29 cellular contexts compared by ENCODE assay signal in genomic region chr14:86665975-86666374, GRCh38.
"Had no signal": no experiment of that assay in that cellular context is flagged by ENCODE, and none has a peak within 500 bp of the region (broad histone marks: within the 10 kb centered on the region; RNA-seq: fewer than 3 reads in every experiment).

No MANE protein-coding gene starts in this region.

- H3K27me3 ChIP-seq: adrenal gland, ascending aorta, body of pancreas, brain microvascular endothelial cell, breast epithelium, cardiac muscle cell had no signal

- H3K4me3 ChIP-seq: adrenal gland, ascending aorta, body of pancreas, breast epithelium, cardiac muscle cell had no signal

- DNase-seq: activated effector memory CD4-positive, alpha-beta T cell treated with anti-CD3 and anti-CD28 coated beads, Interleukin-2, amount 50 U/mL, for 16 hours; activated effector memory CD4-positive, alpha-beta T cell treated with Interleukin-2 at 50 U/mL for 16 hours; activated gamma-delta T cell; activated gamma-delta T cell treated with Interleukin-2 at 50 U/mL for 16 hours; activated naive CD4-positive, alpha-beta T cell; activated naive CD4-positive, alpha-beta T cell treated with anti-CD3 and anti-CD28 coated beads for 36 hours; activated naive CD4-positive, alpha-beta T cell treated with anti-CD3 and anti-CD28 coated beads, Interleukin-2, amount 10 ng/mL, durations not matched to agents 7 days and 5 days; activated naive CD4-positive, alpha-beta T cell treated with anti-CD3 and anti-CD28 coated beads, Interleukin-2, amount 50 U/mL, for 16 hours; activated naive CD4-positive, alpha-beta T cell treated with Interleukin-2 at 50 U/mL for 16 hours; activated naive CD8-positive, alpha-beta T cell treated with anti-CD3 and anti-CD28 coated beads for 36 hours; activated naive CD8-positive, alpha-beta T cell treated with anti-CD3 and anti-CD28 coated beads, Interleukin-2, amount 10 ng/mL, durations not matched to agents 7 days and 5 days; activated naive CD8-positive, alpha-beta T cell treated with anti-CD3 and anti-CD28 coated beads, Interleukin-2, amount 50 U/mL, for 24 hours; activated T-cell treated with anti-CD3 and anti-CD28 coated beads, Interleukin-2, amount 50 U/mL, for 24 hours; activated T-cell treated with anti-CD3 and anti-CD28 coated beads, Interleukin-2, amount 50 U/mL, for 4 hours; activated T-cell treated with anti-CD3 and anti-CD28 coated beads, Interleukin-2, amount 50 U/mL, for 48 hours; activated T-cell treated with anti-CD3 and anti-CD28 coated beads, Interleukin-2, amount 50 U/mL, for 72 hours; adrenal gland; amniotic stem cell; amygdala; anterior cingulate cortex; aorta; body of pancreas; brain microvascular endothelial cell; caudate nucleus; central memory CD4-positive, alpha-beta T cell; cerebellar nuclear complex had no signal

- H3K4me1 ChIP-seq: adrenal gland, ascending aorta, body of pancreas, breast epithelium had no signal

- H3K9me3 ChIP-seq: ascending aorta, body of pancreas, breast epithelium had no signal

- H3K27ac ChIP-seq: adrenal gland, ascending aorta, body of pancreas, brain microvascular endothelial cell, breast epithelium, cardiac muscle cell had no signal

- H3K36me3 ChIP-seq: adrenal gland, ascending aorta, brain microvascular endothelial cell, breast epithelium, cardiac muscle cell had no signal
